Comparison of ENCODE assay signal across 24 cellular contexts in the genomic region with DNA sequence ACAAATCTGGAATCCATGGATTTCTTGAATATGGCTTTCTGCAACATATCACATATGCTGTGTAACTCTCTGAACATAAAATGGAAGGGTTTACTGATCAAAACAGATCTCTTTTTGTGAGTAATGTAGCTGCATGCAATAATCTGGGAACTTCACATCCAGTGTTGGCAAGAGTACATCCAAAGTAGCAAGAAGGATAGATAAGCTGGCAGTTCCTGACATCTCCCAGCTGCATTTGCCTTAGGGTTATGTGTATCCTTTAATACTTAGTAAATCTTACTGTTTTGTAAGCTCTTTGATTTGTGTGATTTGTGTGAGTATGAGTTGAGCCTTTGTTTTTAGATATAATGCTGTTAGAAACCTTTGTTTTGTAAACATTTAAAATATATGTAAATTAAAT.
"Had no signal": no experiment of that assay in that cellular context is flagged by ENCODE, and none has a peak within 500 bp of the region (broad histone marks: within the 10 kb centered on the region; RNA-seq: fewer than 3 reads in every experiment).

No MANE protein-coding gene starts in this region.

- H3K4me3 ChIP-seq: ascending aorta, body of pancreas, Peyer's patch had no signal

- H3K27me3 ChIP-seq: ascending aorta, body of pancreas, Peyer's patch had no signal

- H3K4me1 ChIP-seq: ascending aorta, body of pancreas, Peyer's patch had no signal

- H3K36me3 ChIP-seq: ascending aorta, Peyer's patch had no signal

- H3K27ac ChIP-seq: ascending aorta, body of pancreas, Peyer's patch, RWPE1 had no signal

- DNase-seq: activated B cell treated with CpG ODN at 0.5 μM for 24 hours; activated CD4-positive, alpha-beta T cell treated with anti-CD3 and anti-CD28 coated beads for 1 hour; activated CD4-positive, alpha-beta T cell treated with anti-CD3 and anti-CD28 coated beads, Interleukin-2, amount 10 ng/mL, durations not matched to agents 24 days and 14 days; activated CD4-positive, alpha-beta T cell treated with anti-CD3 and anti-CD28 coated beads, Interleukin-2, amount 50 U/mL, for 48 hours; activated CD8-positive, alpha-beta memory T cell treated with anti-CD3 and anti-CD28 coated beads, Interleukin-2, amount 10 ng/mL, durations not matched to agents 7 days and 5 days; activated effector memory CD4-positive, alpha-beta T cell treated with Interleukin-2 at 50 U/mL for 16 hours; activated naive CD4-positive, alpha-beta T cell; activated T-cell treated with anti-CD3 and anti-CD28 coated beads, Interleukin-2, amount 50 U/mL, for 24 hours; amniotic stem cell; body of pancreas; IMR-90; Kasumi-1; KBM-7; NCI-H1092 treated with DMSO at 0.1 percent for 48 hours; NCI-H1417 treated with DMSO at 0.1 percent for 48 hours; NCI-H1694 treated with DMSO at 0.1 percent for 48 hours; NCI-H2081; NCI-H510A treated with DMSO at 0.1 percent for 48 hours; Peyer's patch; SHP77 treated with DMSO at 0.1 percent for 48 hours; T-helper 17 cell; T-helper 9 cell had no signal

- H3K9me3 ChIP-seq: ascending aorta, body of pancreas, Peyer's patch had no signal
